Comparison of ENCODE assay signal across 12 cellular contexts in the genomic region with DNA sequence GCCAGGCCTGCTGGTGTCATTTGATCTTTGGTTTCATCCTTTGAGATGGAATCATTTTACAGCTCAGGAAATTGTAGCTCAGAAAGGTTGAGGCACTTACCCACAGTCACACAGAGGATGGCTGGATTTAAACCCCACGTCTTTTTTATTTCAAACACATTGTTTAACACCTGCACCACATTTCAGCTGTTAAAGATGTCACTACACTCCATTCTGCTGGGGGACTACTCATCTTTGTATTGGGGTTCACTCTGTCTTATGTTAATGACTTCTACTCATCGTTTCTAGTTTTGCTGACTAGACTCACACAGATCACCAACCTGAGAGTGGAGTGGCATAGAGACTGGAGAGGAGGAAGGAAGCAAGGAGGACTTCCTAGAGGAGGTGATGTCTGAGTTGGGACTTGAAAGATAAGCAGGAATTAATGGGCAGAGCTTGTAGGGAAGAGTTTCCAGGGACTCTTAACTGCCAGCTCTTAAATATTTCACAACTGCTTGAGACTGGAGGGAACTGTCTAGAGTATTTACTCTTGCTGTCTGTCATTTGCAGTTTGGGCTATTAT.
"Had no signal": no experiment of that assay in that cellular context is flagged by ENCODE, and none has a peak within 500 bp of the region (broad histone marks: within the 10 kb centered on the region; RNA-seq: fewer than 3 reads in every experiment).

No MANE protein-coding gene starts in this region.

- H3K27ac ChIP-seq: tibial nerve had no signal

- H3K4me3 ChIP-seq: tibial nerve had no signal

- H3K27ac Mint-ChIP-seq: activated CD4-positive, alpha-beta T cell treated with anti-CD3 and anti-CD28 coated beads, Interleukin-2, amount 10 ng/mL, durations not matched to agents 7 days and 5 days; activated naive CD4-positive, alpha-beta T cell treated with anti-CD3 and anti-CD28 coated beads, Interleukin-2, amount 10 ng/mL, durations not matched to agents 7 days and 5 days; activated T-helper 17 cell treated with anti-CD3 and anti-CD28 coated beads, Interleukin-2, amount 50 U/mL, for 72 hours; dendritic cell treated with granulocyte-macrophage colony-stimulating factor and Interleukin-4, amounts not matched to agents 40 ng/mL and 50 ng/mL, for 4 days; WTC11 had no signal

- H3K36me3 ChIP-seq: tibial nerve had no signal

- H3K9me3 Mint-ChIP-seq: activated CD4-positive, alpha-beta T cell treated with anti-CD3 and anti-CD28 coated beads, Interleukin-2, amount 10 ng/mL, durations not matched to agents 7 days and 5 days; dendritic cell treated with granulocyte-macrophage colony-stimulating factor and Interleukin-4, amounts not matched to agents 40 ng/mL and 50 ng/mL, for 4 days; nephron progenitor cell; WTC11 had no signal

- H3K4me1 ChIP-seq: tibial nerve had no signal

- DNase-seq: activated CD4-positive, alpha-beta T cell treated with anti-CD3 and anti-CD28 coated beads, Interleukin-2, amount 10 ng/mL, durations not matched to agents 7 days and 5 days; activated CD8-positive, alpha-beta memory T cell treated with anti-CD3 and anti-CD28 coated beads for 24 hours; activated naive CD4-positive, alpha-beta T cell treated with anti-CD3 and anti-CD28 coated beads, Interleukin-2, amount 10 ng/mL, durations not matched to agents 7 days and 5 days; cerebellar nuclear complex; erythroblast; glutamatergic neuron; left cardiac atrium; nephron progenitor cell had no signal

- H3K36me3 Mint-ChIP-seq: WTC11 had no signal

- H3K27me3 Mint-ChIP-seq: activated T-helper 17 cell treated with anti-CD3 and anti-CD28 coated beads, Interleukin-2, amount 50 U/mL, for 72 hours had no signal

- ATAC-seq: activated T-helper 17 cell treated with anti-CD3 and anti-CD28 coated beads, Interleukin-2, amount 50 U/mL, for 72 hours; left cardiac atrium; WTC11 had no signal

- H3K4me1 Mint-ChIP-seq: activated CD4-positive, alpha-beta T cell treated with anti-CD3 and anti-CD28 coated beads, Interleukin-2, amount 10 ng/mL, durations not matched to agents 7 days and 5 days; activated naive CD4-positive, alpha-beta T cell treated with anti-CD3 and anti-CD28 coated beads, Interleukin-2, amount 10 ng/mL, durations not matched to agents 7 days and 5 days had no signal

- H3K4me3 Mint-ChIP-seq: activated CD4-positive, alpha-beta T cell treated with anti-CD3 and anti-CD28 coated beads, Interleukin-2, amount 10 ng/mL, durations not matched to agents 7 days and 5 days; activated naive CD4-positive, alpha-beta T cell treated with anti-CD3 and anti-CD28 coated beads, Interleukin-2, amount 10 ng/mL, durations not matched to agents 7 days and 5 days; activated T-helper 17 cell treated with anti-CD3 and anti-CD28 coated beads, Interleukin-2, amount 50 U/mL, for 72 hours; dendritic cell treated with granulocyte-macrophage colony-stimulating factor and Interleukin-4, amounts not matched to agents 40 ng/mL and 50 ng/mL, for 4 days; nephron progenitor cell; WTC11 had no signal

- H3K27me3 ChIP-seq: tibial nerve had no signal
